ENCODE assay signal across 24 cellular contexts in the genomic region with DNA sequence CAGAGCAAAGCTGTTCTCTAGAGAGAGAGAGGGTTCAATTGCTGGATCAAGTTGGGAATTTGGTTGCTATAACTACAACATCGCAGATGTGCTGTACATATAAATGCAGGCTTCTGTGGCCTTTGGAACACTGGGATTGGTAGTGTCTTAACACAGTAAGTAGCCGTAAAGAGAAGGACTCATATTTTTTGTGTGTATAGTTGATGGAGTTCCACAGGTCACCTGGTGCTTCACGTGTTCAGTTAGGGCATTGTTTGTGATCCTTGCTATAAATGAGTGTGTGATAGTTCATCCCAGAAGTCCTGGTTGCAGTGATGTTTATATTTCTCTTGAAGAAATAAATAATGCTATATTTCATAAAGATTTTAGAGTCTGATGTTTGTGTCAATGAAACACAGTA.
"Had no signal": no experiment of that assay in that cellular context is flagged by ENCODE, and none has a peak within 500 bp of the region (broad histone marks: within the 10 kb centered on the region; RNA-seq: fewer than 3 reads in every experiment).

No MANE protein-coding gene starts in this region.

- H3K27ac Mint-ChIP-seq: memory B cell; naive B cell; natural killer cell treated with Interleukin-12 subunit alpha and Interleukin-12 subunit beta and Interleukin-15 and Interleukin-18, amount 100 ng/mL, for 72 hours; stimulated activated effector memory CD8-positive, alpha-beta T cell treated with anti-CD3 and anti-CD28 coated beads, Interleukin-12 subunit alpha, Interleukin-12 subunit beta, amount 100 ng/mL, for 72 hours had no signal

- DNase-seq: dermis blood vessel endothelial cell; effector memory CD4-positive, alpha-beta T cell; foreskin keratinocyte; left cardiac atrium; naive B cell; pancreas; stimulated activated CD4-positive, alpha-beta T cell treated with anti-CD3 and anti-CD28 coated beads, Interleukin-2, amount 100 ng/mL, for 24 hours; stimulated activated CD4-positive, alpha-beta T cell treated with anti-CD3 and anti-CD28 coated beads, Interleukin-4, amount 100 ng/mL, for 24 hours; stimulated activated naive CD4-positive, alpha-beta T cell treated with Interleukin-2 at 50 U/mL for 16 hours; stomach; thyroid gland; trophoblast cell had no signal

- H3K9me3 Mint-ChIP-seq: memory B cell; naive B cell; natural killer cell treated with Interleukin-12 subunit alpha and Interleukin-12 subunit beta and Interleukin-15 and Interleukin-18, amount 100 ng/mL, for 72 hours had no signal

- H3K27me3 Mint-ChIP-seq: memory B cell, naive B cell had no signal

- H3K27me3 ChIP-seq: esophagus muscularis mucosa, foreskin keratinocyte, gastroesophageal sphincter, neutrophil, pancreas, stomach, thyroid gland, vagina had no signal

- FAIRE-seq: endothelial cell of umbilical vein, pancreas had no signal

- H3K9me3 ChIP-seq: esophagus muscularis mucosa, gastroesophageal sphincter, neutrophil, pancreas, stomach, thyroid gland, vagina had no signal

- H3K4me3 ChIP-seq: coronary artery, esophagus muscularis mucosa, gastroesophageal sphincter, lung, pancreas, stomach, thyroid gland, vagina had no signal

- H3K4me1 ChIP-seq: vagina had no signal

- H3K27ac ChIP-seq: coronary artery, esophagus muscularis mucosa, foreskin keratinocyte, gastroesophageal sphincter, neutrophil, pancreas, stomach, vagina had no signal

- ATAC-seq: foreskin keratinocyte; gastroesophageal sphincter; left cardiac atrium; natural killer cell treated with Interleukin-12 subunit alpha and Interleukin-12 subunit beta and Interleukin-15 and Interleukin-18, amount 100 ng/mL, for 72 hours; pancreas; sciatic nerve; stimulated activated effector memory CD8-positive, alpha-beta T cell treated with anti-CD3 and anti-CD28 coated beads, Interleukin-12 subunit alpha, Interleukin-12 subunit beta, amount 100 ng/mL, for 72 hours had no signal

- H3K36me3 Mint-ChIP-seq: naive B cell; natural killer cell treated with Interleukin-12 subunit alpha and Interleukin-12 subunit beta and Interleukin-15 and Interleukin-18, amount 100 ng/mL, for 72 hours; stimulated activated effector memory CD8-positive, alpha-beta T cell treated with anti-CD3 and anti-CD28 coated beads, Interleukin-12 subunit alpha, Interleukin-12 subunit beta, amount 100 ng/mL, for 72 hours had no signal

- H3K36me3 ChIP-seq: esophagus muscularis mucosa, gastroesophageal sphincter, neutrophil, pancreas, stomach, thyroid gland, vagina had no signal

- H3K4me3 Mint-ChIP-seq: memory B cell; naive B cell; natural killer cell treated with Interleukin-12 subunit alpha and Interleukin-12 subunit beta and Interleukin-15 and Interleukin-18, amount 100 ng/mL, for 72 hours; neural crest cell; stimulated activated effector memory CD8-positive, alpha-beta T cell treated with anti-CD3 and anti-CD28 coated beads, Interleukin-12 subunit alpha, Interleukin-12 subunit beta, amount 100 ng/mL, for 72 hours had no signal
